In genomic region chr12:57166971-57167371, GRCh38 we compare ENCODE assay signal across 12 cellular contexts. TPM values are rescaled to one million over a fixed set of nuclear protein-coding genes. Genes with fewer than 3 reads are reported as not detected.
DNase-seq lines count a peak whose midpoint lies in the region; ATAC-seq and TF ChIP-seq lines count a peak whose summit lies in the region.
"Had no signal": no experiment of that assay in that cellular context is flagged by ENCODE, and none has a peak within 500 bp of the region (broad histone marks: within the 10 kb centered on the region; RNA-seq: fewer than 3 reads in every experiment).

No MANE protein-coding gene starts in this region.

- peak; percentile 89 for ATAC-seq in stimulated activated effector memory CD8-positive, alpha-beta T cell treated with anti-CD3 and anti-CD28 coated beads, Interleukin-12 subunit alpha, Interleukin-12 subunit beta, amount 100 ng/mL, for 72 hours
- ATAC-seq in HG03159 (IDR thresholded peaks at IDR 0.05; ENCODE audit: unreplicated experiment) (no peak), GM19467 (IDR thresholded peaks at IDR 0.05; ENCODE audit: unreplicated experiment) (no peak)

- TF ChIP-seq CTCF in fibroblast of pulmonary artery (IDR thresholded peaks at IDR 0.05; ENCODE audit: low read length, missing control alignments): no peak

- no peaks in the 10 kb centered on the region for H3K36me3 Mint-ChIP-seq in activated CD4-positive, alpha-beta T cell treated with anti-CD3 and anti-CD28 coated beads, Interleukin-2, amount 10 ng/mL, durations not matched to agents 7 days and 5 days (ENCODE audit: low read depth)
- no peaks in the 10 kb centered on the region for H3K36me3 Mint-ChIP-seq in activated CD4-positive, alpha-beta memory T cell treated with anti-CD3 and anti-CD28 coated beads for 36 hours
- H3K36me3 Mint-ChIP-seq in stimulated activated effector memory CD8-positive, alpha-beta T cell treated with anti-CD3 and anti-CD28 coated beads, Interleukin-12 subunit alpha, Interleukin-12 subunit beta, amount 100 ng/mL, for 72 hours: no peaks in the 10 kb centered on the region

- H3K4me1 Mint-ChIP-seq in activated CD4-positive, alpha-beta T cell treated with anti-CD3 and anti-CD28 coated beads, Interleukin-2, amount 10 ng/mL, durations not matched to agents 7 days and 5 days: no peaks in the 10 kb centered on the region
- peaks cover 12% of the 10 kb centered on the region for H3K4me1 Mint-ChIP-seq in activated CD4-positive, alpha-beta memory T cell treated with anti-CD3 and anti-CD28 coated beads for 36 hours (ENCODE audit: low read depth)
- peaks cover 13% of the 10 kb centered on the region for H3K4me1 Mint-ChIP-seq in stimulated activated effector memory CD8-positive, alpha-beta T cell treated with anti-CD3 and anti-CD28 coated beads, Interleukin-12 subunit alpha, Interleukin-12 subunit beta, amount 100 ng/mL, for 72 hours

- no peak overlapping the region for H3K27ac Mint-ChIP-seq in activated CD4-positive, alpha-beta T cell treated with anti-CD3 and anti-CD28 coated beads, Interleukin-2, amount 10 ng/mL, durations not matched to agents 7 days and 5 days
- H3K27ac Mint-ChIP-seq in activated CD4-positive, alpha-beta memory T cell treated with anti-CD3 and anti-CD28 coated beads for 36 hours: no peak overlapping the region
- peak overlapping the region; percentile 43 for H3K27ac Mint-ChIP-seq in stimulated activated effector memory CD8-positive, alpha-beta T cell treated with anti-CD3 and anti-CD28 coated beads, Interleukin-12 subunit alpha, Interleukin-12 subunit beta, amount 100 ng/mL, for 72 hours
- H3K27ac Mint-ChIP-seq: T-helper 1 cell treated with Interleukin-12 subunit alpha and Interleukin-12 subunit beta and Interleukin-4 antibody, amounts not matched to agents 30 μg/mL and 1 μg/mL, for 36 hours had no signal

- peak; percentile 21 to 37 for DNase-seq in activated CD4-positive, alpha-beta T cell treated with anti-CD3 and anti-CD28 coated beads for 24 hours (ENCODE audit: low read depth in 2 of 2)
- no peak for DNase-seq in activated CD4-positive, alpha-beta T cell treated with anti-CD3 and anti-CD28 coated beads, Interleukin-2, amount 10 ng/mL, durations not matched to agents 7 days and 5 days
- peak; percentile 78 for DNase-seq in activated CD4-positive, alpha-beta memory T cell treated with anti-CD3 and anti-CD28 coated beads for 36 hours
- peak; percentile 62 for DNase-seq in fibroblast of pulmonary artery (ENCODE audit: low read depth)
- no peak for DNase-seq in stimulated activated effector memory CD8-positive, alpha-beta T cell treated with anti-CD3 and anti-CD28 coated beads, Interleukin-12 subunit alpha, Interleukin-12 subunit beta, amount 100 ng/mL, for 72 hours (ENCODE audit: low spot score in 2 of 2)
- DNase-seq in NCI-H345 (lab: John Stamatoyannopoulos, UW): no peak
- DNase-seq: kidney, NCI-H1092 treated with DMSO at 0.1 percent for 48 hours, small intestine had no signal

- no peak overlapping the region for H3K4me3 ChIP-seq in fibroblast of pulmonary artery (replicated peaks; ENCODE audit: low read depth, low read length)

- CTCF ChIA-PET in activated CD4-positive, alpha-beta T cell treated with anti-CD3 and anti-CD28 coated beads, Interleukin-2, amount 10 ng/mL, durations not matched to agents 7 days and 5 days (lab: Charles Lee): interaction anchor here (1.0 kb wide), 1 partner anchor 16 kb away, joined by 3 read pairs; no protein-coding TSS in a partner anchor
- CTCF ChIA-PET in activated CD4-positive, alpha-beta memory T cell treated with anti-CD3 and anti-CD28 coated beads for 36 hours (lab: Charles Lee): interaction anchor here (1.5 to 10.6 kb wide), 2 partner anchors 9 to 41 kb away, joined by 5 to 175 read pairs; partner anchors contain the start of gene LRP1

- no peaks in the 10 kb centered on the region for H3K27me3 Mint-ChIP-seq in activated CD4-positive, alpha-beta T cell treated with anti-CD3 and anti-CD28 coated beads, Interleukin-2, amount 10 ng/mL, durations not matched to agents 7 days and 5 days
- H3K27me3 Mint-ChIP-seq in activated CD4-positive, alpha-beta memory T cell treated with anti-CD3 and anti-CD28 coated beads for 36 hours: no peaks in the 10 kb centered on the region

- H3K9me3 Mint-ChIP-seq in activated CD4-positive, alpha-beta T cell treated with anti-CD3 and anti-CD28 coated beads, Interleukin-2, amount 10 ng/mL, durations not matched to agents 7 days and 5 days: no peaks in the 10 kb centered on the region
- no peaks in the 10 kb centered on the region for H3K9me3 Mint-ChIP-seq in activated CD4-positive, alpha-beta memory T cell treated with anti-CD3 and anti-CD28 coated beads for 36 hours
- H3K9me3 Mint-ChIP-seq in stimulated activated effector memory CD8-positive, alpha-beta T cell treated with anti-CD3 and anti-CD28 coated beads, Interleukin-12 subunit alpha, Interleukin-12 subunit beta, amount 100 ng/mL, for 72 hours: no peaks in the 10 kb centered on the region
- H3K9me3 Mint-ChIP-seq: T-helper 1 cell treated with Interleukin-12 subunit alpha and Interleukin-12 subunit beta and Interleukin-4 antibody, amounts not matched to agents 30 μg/mL and 1 μg/mL, for 36 hours had no signal

- intact Hi-C loops in activated CD4-positive, alpha-beta memory T cell treated with anti-CD3 and anti-CD28 coated beads for 36 hours (cut with micrococcal nuclease): loop anchor here (2.0 kb wide), 1 partner anchor 158 kb away; no protein-coding TSS in a partner anchor

- no peak overlapping the region for H3K4me3 Mint-ChIP-seq in activated CD4-positive, alpha-beta T cell treated with anti-CD3 and anti-CD28 coated beads, Interleukin-2, amount 10 ng/mL, durations not matched to agents 7 days and 5 days
- no peak overlapping the region for H3K4me3 Mint-ChIP-seq in activated CD4-positive, alpha-beta memory T cell treated with anti-CD3 and anti-CD28 coated beads for 36 hours
- H3K4me3 Mint-ChIP-seq in stimulated activated effector memory CD8-positive, alpha-beta T cell treated with anti-CD3 and anti-CD28 coated beads, Interleukin-12 subunit alpha, Interleukin-12 subunit beta, amount 100 ng/mL, for 72 hours: no peak overlapping the region
- H3K4me3 Mint-ChIP-seq: T-helper 1 cell treated with Interleukin-12 subunit alpha and Interleukin-12 subunit beta and Interleukin-4 antibody, amounts not matched to agents 30 μg/mL and 1 μg/mL, for 36 hours had no signal

- POLR2A ChIA-PET in activated CD4-positive, alpha-beta T cell treated with anti-CD3 and anti-CD28 coated beads, Interleukin-2, amount 10 ng/mL, durations not matched to agents 7 days and 5 days (lab: Charles Lee): no interaction called here
- POLR2A ChIA-PET in activated CD4-positive, alpha-beta memory T cell treated with anti-CD3 and anti-CD28 coated beads for 36 hours (lab: Charles Lee): no interaction called here

RNA-seq across cellular contexts. Expression of gene LRP1-AS, which starts 19.6 kb away (rescaled TPM):
- not detected for total RNA-seq in activated CD4-positive, alpha-beta T cell treated with anti-CD3 and anti-CD28 coated beads, Interleukin-2, amount 10 ng/mL, durations not matched to agents 7 days and 5 days
- total RNA-seq in activated CD4-positive, alpha-beta memory T cell treated with anti-CD3 and anti-CD28 coated beads for 36 hours: not detected
- total RNA-seq: kidney had no signal

RNA-seq across cellular contexts. Expression of gene LRP1, which starts 38.7 kb away (rescaled TPM):
- total RNA-seq in activated CD4-positive, alpha-beta T cell treated with anti-CD3 and anti-CD28 coated beads, Interleukin-2, amount 10 ng/mL, durations not matched to agents 7 days and 5 days: under 1 TPM; 0.94 TPM
- total RNA-seq in activated CD4-positive, alpha-beta memory T cell treated with anti-CD3 and anti-CD28 coated beads for 36 hours: 1 to 10 TPM; 1.4 TPM

RNA-seq across cellular contexts. Expression of gene NXPH4, which starts 49.6 kb away (rescaled TPM):
- total RNA-seq in activated CD4-positive, alpha-beta T cell treated with anti-CD3 and anti-CD28 coated beads, Interleukin-2, amount 10 ng/mL, durations not matched to agents 7 days and 5 days: under 1 TPM; 0.29 to 0.32 TPM
- under 1 TPM; 0.24 to 0.46 TPM for total RNA-seq in activated CD4-positive, alpha-beta memory T cell treated with anti-CD3 and anti-CD28 coated beads for 36 hours

RNA-seq across cellular contexts. Expression of gene STAT6, which starts 55.8 kb away (rescaled TPM):
- 100 to 1,000 TPM; 239 to 242 TPM for total RNA-seq in activated CD4-positive, alpha-beta T cell treated with anti-CD3 and anti-CD28 coated beads, Interleukin-2, amount 10 ng/mL, durations not matched to agents 7 days and 5 days
- 100 to 1,000 TPM; 209 to 218 TPM for total RNA-seq in activated CD4-positive, alpha-beta memory T cell treated with anti-CD3 and anti-CD28 coated beads for 36 hours

Comparison
In these comparisons a context has a peak if more than half of its experiments do, and no peak if none do; other contexts are left out.
1. DNase-seq: peak in activated CD4-positive, alpha-beta T cell treated with anti-CD3 and anti-CD28 coated beads for 24 hours (2 of 2), activated CD4-positive, alpha-beta memory T cell treated with anti-CD3 and anti-CD28 coated beads for 36 hours (single experiment) and fibroblast of pulmonary artery (single experiment); none in activated CD4-positive, alpha-beta T cell treated with anti-CD3 and anti-CD28 coated beads, Interleukin-2, amount 10 ng/mL, durations not matched to agents 7 days and 5 days (single experiment), stimulated activated effector memory CD8-positive, alpha-beta T cell treated with anti-CD3 and anti-CD28 coated beads, Interleukin-12 subunit alpha, Interleukin-12 subunit beta, amount 100 ng/mL, for 72 hours (0 of 2) and NCI-H345 (single experiment).